In the genomic region with DNA sequence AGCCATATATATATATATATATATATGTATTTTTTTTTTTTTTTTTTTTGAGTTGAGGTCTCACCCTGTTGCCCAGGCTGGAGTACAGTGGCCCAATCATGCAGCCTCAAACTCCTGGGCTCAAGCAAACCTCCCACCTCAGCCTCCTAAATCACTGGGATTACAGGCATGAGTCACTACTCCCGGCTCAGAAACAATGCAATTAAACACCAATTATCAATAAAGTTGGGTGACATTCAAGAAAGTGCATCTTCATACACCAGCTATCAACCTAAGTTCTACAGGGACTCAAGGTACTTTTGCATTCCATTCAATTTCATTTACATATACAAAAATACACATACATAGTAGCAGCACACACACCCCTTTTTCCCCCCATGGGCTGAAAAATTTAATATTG, we compare ENCODE assay signal across 1 cellular context.
TF ChIP-seq lines count a peak whose summit lies in the region.

No MANE protein-coding gene starts in this region.

TF ChIP-seq in GM12878, 131 proteins besides CTCF, POLR2A, EP300 and RAD21:
- TF ChIP-seq NKRF (conservative IDR thresholded peaks at IDR 0.05), result no peak
- no peak for TF ChIP-seq SMARCA5 (IDR thresholded peaks at IDR 0.05)
- TF ChIP-seq, protein P1, sequence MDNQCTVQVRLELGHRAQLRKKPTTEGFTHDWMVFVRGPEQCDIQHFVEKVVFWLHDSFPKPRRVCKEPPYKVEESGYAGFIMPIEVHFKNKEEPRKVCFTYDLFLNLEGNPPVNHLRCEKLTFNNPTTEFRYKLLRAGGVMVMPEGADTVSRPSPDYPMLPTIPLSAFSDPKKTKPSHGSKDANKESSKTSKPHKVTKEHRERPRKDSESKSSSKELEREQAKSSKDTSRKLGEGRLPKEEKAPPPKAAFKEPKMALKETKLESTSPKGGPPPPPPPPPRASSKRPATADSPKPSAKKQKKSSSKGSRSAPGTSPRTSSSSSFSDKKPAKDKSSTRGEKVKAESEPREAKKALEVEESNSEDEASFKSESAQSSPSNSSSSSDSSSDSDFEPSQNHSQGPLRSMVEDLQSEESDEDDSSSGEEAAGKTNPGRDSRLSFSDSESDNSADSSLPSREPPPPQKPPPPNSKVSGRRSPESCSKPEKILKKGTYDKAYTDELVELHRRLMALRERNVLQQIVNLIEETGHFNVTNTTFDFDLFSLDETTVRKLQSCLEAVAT (IDR thresholded peaks at IDR 0.05), result no peak
- TF ChIP-seq NRF1 (conservative IDR thresholded peaks at IDR 0.05; ENCODE audit: low read depth, low read length), result no peak
- TF ChIP-seq, protein P2, sequence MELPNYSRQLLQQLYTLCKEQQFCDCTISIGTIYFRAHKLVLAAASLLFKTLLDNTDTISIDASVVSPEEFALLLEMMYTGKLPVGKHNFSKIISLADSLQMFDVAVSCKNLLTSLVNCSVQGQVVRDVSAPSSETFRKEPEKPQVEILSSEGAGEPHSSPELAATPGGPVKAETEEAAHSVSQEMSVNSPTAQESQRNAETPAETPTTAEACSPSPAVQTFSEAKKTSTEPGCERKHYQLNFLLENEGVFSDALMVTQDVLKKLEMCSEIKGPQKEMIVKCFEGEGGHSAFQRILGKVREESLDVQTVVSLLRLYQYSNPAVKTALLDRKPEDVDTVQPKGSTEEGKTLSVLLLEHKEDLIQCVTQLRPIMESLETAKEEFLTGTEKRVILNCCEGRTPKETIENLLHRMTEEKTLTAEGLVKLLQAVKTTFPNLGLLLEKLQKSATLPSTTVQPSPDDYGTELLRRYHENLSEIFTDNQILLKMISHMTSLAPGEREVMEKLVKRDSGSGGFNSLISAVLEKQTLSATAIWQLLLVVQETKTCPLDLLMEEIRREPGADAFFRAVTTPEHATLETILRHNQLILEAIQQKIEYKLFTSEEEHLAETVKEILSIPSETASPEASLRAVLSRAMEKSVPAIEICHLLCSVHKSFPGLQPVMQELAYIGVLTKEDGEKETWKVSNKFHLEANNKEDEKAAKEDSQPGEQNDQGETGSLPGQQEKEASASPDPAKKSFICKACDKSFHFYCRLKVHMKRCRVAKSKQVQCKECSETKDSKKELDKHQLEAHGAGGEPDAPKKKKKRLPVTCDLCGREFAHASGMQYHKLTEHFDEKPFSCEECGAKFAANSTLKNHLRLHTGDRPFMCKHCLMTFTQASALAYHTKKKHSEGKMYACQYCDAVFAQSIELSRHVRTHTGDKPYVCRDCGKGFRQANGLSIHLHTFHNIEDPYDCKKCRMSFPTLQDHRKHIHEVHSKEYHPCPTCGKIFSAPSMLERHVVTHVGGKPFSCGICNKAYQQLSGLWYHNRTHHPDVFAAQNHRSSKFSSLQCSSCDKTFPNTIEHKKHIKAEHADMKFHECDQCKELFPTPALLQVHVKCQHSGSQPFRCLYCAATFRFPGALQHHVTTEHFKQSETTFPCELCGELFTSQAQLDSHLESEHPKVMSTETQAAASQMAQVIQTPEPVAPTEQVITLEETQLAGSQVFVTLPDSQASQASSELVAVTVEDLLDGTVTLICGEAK (IDR thresholded peaks at IDR 0.05; ENCODE audit: borderline replicate concordance), result peak; percentile 73; the same call in 1 of the 2 replicates
- TF ChIP-seq EGR1 (IDR thresholded peaks at IDR 0.05; ENCODE audit: borderline replicate concordance in 1 of 2, low read depth in 2 of 2, low read length in 2 of 2), result no peak
